In the genomic region with DNA sequence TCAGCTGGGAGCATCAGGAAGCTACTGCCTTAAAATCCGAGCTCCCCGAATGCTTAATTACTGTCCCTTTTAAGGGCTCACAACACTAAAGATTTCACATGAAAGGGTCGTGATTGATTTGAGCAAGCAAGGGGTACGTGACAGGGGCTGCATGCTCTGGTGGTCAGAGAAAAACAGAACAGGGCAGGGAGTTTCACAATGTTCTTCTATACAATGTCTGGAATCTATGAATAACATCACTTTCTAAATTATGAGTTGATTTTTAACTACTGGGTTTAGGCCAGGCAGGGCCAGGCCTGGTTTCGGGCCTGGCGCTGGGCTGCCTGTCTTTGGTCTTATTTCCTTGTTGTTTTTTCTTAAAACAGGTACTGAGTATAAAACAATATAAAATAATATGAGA, we compare ENCODE assay signal across 6 cellular contexts.
DNase-seq lines count a peak whose midpoint lies in the region; TF ChIP-seq lines count a peak whose summit lies in the region.
"Not testable (repeated sequence)": the region's sequence is repeated elsewhere in the genome, so short reads cannot be mapped to it uniquely, and the experiment has no call there.

No MANE protein-coding gene starts in this region.

- not testable (repeated sequence) for H3K27me3 ChIP-seq in Caco-2 (replicated peaks; ENCODE audit: control insufficient read depth, insufficient read depth, low read length)

- not testable (repeated sequence) for TF ChIP-seq CTCF in Caco-2 (IDR thresholded peaks at IDR 0.05; ENCODE audit: insufficient read depth in 1 of 2, low read depth in 1 of 2, low read length in 1 of 2, severe bottlenecking in 1 of 2, unreplicated experiment in 1 of 2); MCF 10A (IDR thresholded peaks at IDR 0.05; ENCODE audit: unreplicated experiment); nephron (IDR thresholded peaks at IDR 0.05; ENCODE audit: unreplicated experiment in 3 of 3)

- H3K4me1 Mint-ChIP-seq in Caco-2 (ENCODE audit: low read depth, unreplicated experiment), result peaks cover 54% of the 10 kb centered on the region
- peaks cover 30% of the 10 kb centered on the region for H3K4me1 Mint-ChIP-seq in MCF 10A (ENCODE audit: insufficient read depth, unreplicated experiment)
- not testable (repeated sequence) for H3K4me1 Mint-ChIP-seq in nephron

- H3K27me3 Mint-ChIP-seq in Caco-2 (ENCODE audit: insufficient read depth, unreplicated experiment); MCF 10A (ENCODE audit: insufficient read depth, unreplicated experiment); nephron (ENCODE audit: low read depth): not testable (repeated sequence)

- H3K27ac Mint-ChIP-seq in Caco-2 (ENCODE audit: unreplicated experiment), result peak overlapping the region; percentile 78
- peak overlapping the region; percentile 42 for H3K27ac Mint-ChIP-seq in MCF 10A (ENCODE audit: low read depth, unreplicated experiment)
- H3K27ac Mint-ChIP-seq in nephron, result peak overlapping the region in 2 of 3 experiments; percentile 52 to 72

- H3K36me3 Mint-ChIP-seq in Caco-2 (ENCODE audit: insufficient read depth, unreplicated experiment), result peaks cover 28% of the 10 kb centered on the region
- H3K36me3 Mint-ChIP-seq in MCF 10A (ENCODE audit: insufficient read depth, unreplicated experiment); nephron (ENCODE audit: low read depth): not testable (repeated sequence)

- BruUV-seq in Caco-2 (replicated peaks; lab: Mats Ljungman, UMichigan); MCF 10A (replicated peaks; lab: Mats Ljungman, UMichigan): not testable (repeated sequence)

- not testable (repeated sequence) for H3K9me3 ChIP-seq in Caco-2

- peaks cover 76% of the 10 kb centered on the region for H3K4me1 ChIP-seq in Caco-2

- intact Hi-C loops in Caco-2 (cut with micrococcal nuclease; ENCODE audit: unreplicated experiment), result loop anchor here (1.0 kb wide), 1 partner anchor 14 kb away; no protein-coding TSS in a partner anchor
- intact Hi-C loops in MCF 10A (cut with micrococcal nuclease), result not testable (repeated sequence)

- not testable (repeated sequence) for H3K4me3 ChIP-seq in Caco-2 (ENCODE audit: low read depth, low read length)

- H3K9me3 Mint-ChIP-seq in Caco-2 (ENCODE audit: unreplicated experiment); MCF 10A (ENCODE audit: unreplicated experiment); nephron: not testable (repeated sequence)

- H3K36me3 ChIP-seq in Caco-2 (ENCODE audit: control insufficient read depth, insufficient read depth, low read length), result not testable (repeated sequence)

- CTCF ChIA-PET in Caco-2 (lab: Charles Lee), result interaction anchor here (0.6 to 2.2 kb wide), 2 partner anchors 18 to 124 kb away, joined by 3 to 12 read pairs; no protein-coding TSS in a partner anchor
- CTCF ChIA-PET in MCF 10A (lab: Yijun Ruan, JAX), result interaction anchor here (0.5 to 1.5 kb wide), 4 partner anchors 55 to 464 kb away, joined by 3 to 7 read pairs (median 4); no protein-coding TSS in a partner anchor

- not testable (repeated sequence) for DNase-seq in Caco-2; MCF 10A (ENCODE audit: unreplicated experiment)
- peak; percentile 49 for DNase-seq in glomerular visceral epithelial cell (ENCODE audit: extremely low spot score)
- DNase-seq in kidney tubule cell (ENCODE audit: low spot score), result peak; percentile 63
- peak; percentile 69 for DNase-seq in renal cortical epithelial cell (ENCODE audit: low read depth)

- H3K4me3 Mint-ChIP-seq in Caco-2 (ENCODE audit: unreplicated experiment); MCF 10A (ENCODE audit: unreplicated experiment); nephron: not testable (repeated sequence)

- POLR2A ChIA-PET in Caco-2 (lab: Charles Lee), result interaction anchor here (1.2 kb wide), 1 partner anchor 18 kb away, joined by 11 read pairs; no protein-coding TSS in a partner anchor
- POLR2A ChIA-PET in MCF 10A (lab: Yijun Ruan, JAX), result not testable (repeated sequence)
